Comparison of ENCODE assay signal across 2 cellular contexts in the genomic region with DNA sequence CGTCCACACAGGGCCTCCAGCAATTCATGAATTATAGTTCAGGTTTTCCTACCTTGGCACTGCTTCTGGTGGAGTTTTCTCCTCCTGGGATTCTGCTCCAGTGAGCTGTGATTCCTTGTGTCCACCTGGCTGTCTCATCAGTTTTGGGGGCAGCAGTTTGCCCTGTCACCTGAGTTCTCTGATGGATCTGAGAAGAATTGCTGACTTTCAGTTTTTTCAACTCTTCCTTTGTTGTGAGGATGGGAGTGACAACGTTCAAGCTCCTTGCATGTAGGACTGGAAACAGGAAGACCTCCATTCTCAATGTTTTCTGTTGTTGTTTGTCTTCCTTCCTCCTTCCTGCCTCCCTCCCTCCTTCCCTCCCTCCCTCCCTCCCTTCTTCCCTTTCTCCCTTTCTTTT.
TF ChIP-seq lines count a peak whose summit lies in the region.

No MANE protein-coding gene starts in this region.

TF ChIP-seq in HepG2, 621 proteins besides CTCF, POLR2A, EP300 and RAD21:
- TF ChIP-seq, protein P1, sequence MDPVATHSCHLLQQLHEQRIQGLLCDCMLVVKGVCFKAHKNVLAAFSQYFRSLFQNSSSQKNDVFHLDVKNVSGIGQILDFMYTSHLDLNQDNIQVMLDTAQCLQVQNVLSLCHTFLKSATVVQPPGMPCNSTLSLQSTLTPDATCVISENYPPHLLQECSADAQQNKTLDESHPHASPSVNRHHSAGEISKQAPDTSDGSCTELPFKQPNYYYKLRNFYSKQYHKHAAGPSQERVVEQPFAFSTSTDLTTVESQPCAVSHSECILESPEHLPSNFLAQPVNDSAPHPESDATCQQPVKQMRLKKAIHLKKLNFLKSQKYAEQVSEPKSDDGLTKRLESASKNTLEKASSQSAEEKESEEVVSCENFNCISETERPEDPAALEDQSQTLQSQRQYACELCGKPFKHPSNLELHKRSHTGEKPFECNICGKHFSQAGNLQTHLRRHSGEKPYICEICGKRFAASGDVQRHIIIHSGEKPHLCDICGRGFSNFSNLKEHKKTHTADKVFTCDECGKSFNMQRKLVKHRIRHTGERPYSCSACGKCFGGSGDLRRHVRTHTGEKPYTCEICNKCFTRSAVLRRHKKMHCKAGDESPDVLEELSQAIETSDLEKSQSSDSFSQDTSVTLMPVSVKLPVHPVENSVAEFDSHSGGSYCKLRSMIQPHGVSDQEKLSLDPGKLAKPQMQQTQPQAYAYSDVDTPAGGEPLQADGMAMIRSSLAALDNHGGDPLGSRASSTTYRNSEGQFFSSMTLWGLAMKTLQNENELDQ (CRISPR knock-in tag; IDR thresholded peaks at IDR 0.05; ENCODE audit: borderline replicate concordance): no peak
- TF ChIP-seq KLF12 (CRISPR knock-in tag; IDR thresholded peaks at IDR 0.05; ENCODE audit: borderline replicate concordance) (no peak), MAFK (conservative IDR thresholded peaks at IDR 0.05 in 1 of 2, IDR thresholded peaks at IDR 0.05 in 1 of 2; ENCODE audit: low read length in 2 of 2) (peak; percentile 87 to 88), GLI4 (CRISPR knock-in tag; IDR thresholded peaks at IDR 0.05; ENCODE audit: borderline replicate concordance) (no peak), MAFF (IDR thresholded peaks at IDR 0.05; ENCODE audit: low read depth, low read length) (peak; percentile 84)

TF ChIP-seq in H1, 55 proteins besides CTCF, POLR2A, EP300 and RAD21:
- TF ChIP-seq YY1 (IDR thresholded peaks at IDR 0.05; ENCODE audit: low read depth, low read length) (no peak), GTF2F1 (IDR thresholded peaks at IDR 0.05; ENCODE audit: borderline replicate concordance, low read depth, low read length) (no peak), PHF8 (conservative IDR thresholded peaks at IDR 0.05; ENCODE audit: low read depth, low read length) (no peak), CHD2 (IDR thresholded peaks at IDR 0.05; ENCODE audit: low read length) (no peak), SUZ12 (IDR thresholded peaks at IDR 0.05; ENCODE audit: low read length) (no peak), NRF1 (IDR thresholded peaks at IDR 0.05; ENCODE audit: low read depth, low read length) (no peak), NANOG (IDR thresholded peaks at IDR 0.05; ENCODE audit: insufficient read depth, low read depth, low read length, poor library complexity, severe bottlenecking) (no peak), JUN (IDR thresholded peaks at IDR 0.05; ENCODE audit: low read depth, low read length) (no peak), MAFK (IDR thresholded peaks at IDR 0.05; ENCODE audit: low read depth, low read length) (no peak), CEBPB (IDR thresholded peaks at IDR 0.05; ENCODE audit: low read depth, low read length) (no peak), KDM5A (IDR thresholded peaks at IDR 0.05; ENCODE audit: low read length) (no peak), TAF7 (optimal IDR thresholded peaks at IDR 0.05; ENCODE audit: borderline replicate concordance, low read depth, low read length) (no peak), GABPA (IDR thresholded peaks at IDR 0.05; ENCODE audit: borderline replicate concordance, insufficient read depth, low read length) (no peak), POLR2AphosphoS5 (IDR thresholded peaks at IDR 0.05; ENCODE audit: low read depth, low read length) (no peak), JUND (IDR thresholded peaks at IDR 0.05; ENCODE audit: low read length) (no peak), EGR1 (IDR thresholded peaks at IDR 0.05; ENCODE audit: borderline replicate concordance, low read depth, low read length) (no peak)
- TF ChIP-seq, protein P2, sequence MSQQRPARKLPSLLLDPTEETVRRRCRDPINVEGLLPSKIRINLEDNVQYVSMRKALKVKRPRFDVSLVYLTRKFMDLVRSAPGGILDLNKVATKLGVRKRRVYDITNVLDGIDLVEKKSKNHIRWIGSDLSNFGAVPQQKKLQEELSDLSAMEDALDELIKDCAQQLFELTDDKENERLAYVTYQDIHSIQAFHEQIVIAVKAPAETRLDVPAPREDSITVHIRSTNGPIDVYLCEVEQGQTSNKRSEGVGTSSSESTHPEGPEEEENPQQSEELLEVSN (IDR thresholded peaks at IDR 0.05): no peak
- TF ChIP-seq, protein P3, sequence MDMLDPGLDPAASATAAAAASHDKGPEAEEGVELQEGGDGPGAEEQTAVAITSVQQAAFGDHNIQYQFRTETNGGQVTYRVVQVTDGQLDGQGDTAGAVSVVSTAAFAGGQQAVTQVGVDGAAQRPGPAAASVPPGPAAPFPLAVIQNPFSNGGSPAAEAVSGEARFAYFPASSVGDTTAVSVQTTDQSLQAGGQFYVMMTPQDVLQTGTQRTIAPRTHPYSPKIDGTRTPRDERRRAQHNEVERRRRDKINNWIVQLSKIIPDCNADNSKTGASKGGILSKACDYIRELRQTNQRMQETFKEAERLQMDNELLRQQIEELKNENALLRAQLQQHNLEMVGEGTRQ (IDR thresholded peaks at IDR 0.05; ENCODE audit: low read length): no peak
